22 cellular contexts compared by ENCODE assay signal in genomic region chr1:159928491-159929050, GRCh38. TPM values are rescaled to one million over a fixed set of nuclear protein-coding genes. Genes with fewer than 3 reads are reported as not detected.
"Had no signal": no experiment of that assay in that cellular context is flagged by ENCODE, and none has a peak within 500 bp of the region (broad histone marks: within the 10 kb centered on the region; RNA-seq: fewer than 3 reads in every experiment).

No MANE protein-coding gene starts in this region.

- DNase-seq: activated CD4-positive, alpha-beta T cell treated with anti-CD3 and anti-CD28 coated beads, Interleukin-2, amount 10 ng/mL, durations not matched to agents 7 days and 5 days; activated CD4-positive, CD25-positive, alpha-beta regulatory T cell; activated CD8-positive, alpha-beta memory T cell treated with anti-CD3 and anti-CD28 coated beads, Interleukin-2, amount 50 U/mL, for 48 hours; activated gamma-delta T cell treated with Interleukin-2 at 50 U/mL for 16 hours; activated T-cell treated with anti-CD3 and anti-CD28 coated beads, Interleukin-2, amount 50 U/mL, for 72 hours; amniotic stem cell; central memory CD4-positive, alpha-beta T cell; esophagus squamous epithelium; hypothalamus; retina; stimulated activated CD4-positive, alpha-beta T cell treated with anti-CD3 and anti-CD28 coated beads, Interleukin-15, amount 100 ng/mL, for 24 hours; stimulated activated CD4-positive, alpha-beta T cell treated with anti-CD3 and anti-CD28 coated beads, Interleukin-4, amount 100 ng/mL, for 1 hour; stimulated activated naive CD4-positive, alpha-beta T cell treated with Interleukin-2 at 50 U/mL for 16 hours; substantia nigra; SW 1271; transverse colon had no signal

- H3K27me3 Mint-ChIP-seq: activated CD4-positive, alpha-beta T cell treated with anti-CD3 and anti-CD28 coated beads, Interleukin-2, amount 10 ng/mL, durations not matched to agents 7 days and 5 days; activated naive CD8-positive, alpha-beta T cell had no signal

- H3K36me3 ChIP-seq: neutrophil, transverse colon had no signal

- H3K4me3 ChIP-seq: coronary artery, esophagus squamous epithelium, transverse colon had no signal

- H3K27me3 ChIP-seq: esophagus squamous epithelium, neutrophil, transverse colon had no signal

- H3K9me3 ChIP-seq: esophagus squamous epithelium, neutrophil, transverse colon had no signal

- H3K9me3 Mint-ChIP-seq: activated CD4-positive, alpha-beta T cell treated with anti-CD3 and anti-CD28 coated beads, Interleukin-2, amount 10 ng/mL, durations not matched to agents 7 days and 5 days; activated T-cell treated with anti-CD3 and anti-CD28 coated beads, Interleukin-2, amount 50 U/mL, for 72 hours; T-helper 2 cell treated with Interferon-gamma antibody and Interleukin-4, amounts not matched to agents 5 μg/mL and 100 μg/mL, for 36 hours had no signal

- H3K27ac Mint-ChIP-seq: activated CD4-positive, alpha-beta T cell treated with anti-CD3 and anti-CD28 coated beads, Interleukin-2, amount 10 ng/mL, durations not matched to agents 7 days and 5 days; activated naive CD8-positive, alpha-beta T cell; activated T-cell treated with anti-CD3 and anti-CD28 coated beads, Interleukin-2, amount 50 U/mL, for 72 hours; T-helper 2 cell treated with Interferon-gamma antibody and Interleukin-4, amounts not matched to agents 5 μg/mL and 100 μg/mL, for 36 hours had no signal

- H3K4me3 Mint-ChIP-seq: activated CD4-positive, alpha-beta T cell treated with anti-CD3 and anti-CD28 coated beads, Interleukin-2, amount 10 ng/mL, durations not matched to agents 7 days and 5 days; activated naive CD8-positive, alpha-beta T cell; activated T-cell treated with anti-CD3 and anti-CD28 coated beads, Interleukin-2, amount 50 U/mL, for 72 hours; T-helper 2 cell treated with Interferon-gamma antibody and Interleukin-4, amounts not matched to agents 5 μg/mL and 100 μg/mL, for 36 hours had no signal

- ATAC-seq: activated T-cell treated with anti-CD3 and anti-CD28 coated beads, Interleukin-2, amount 50 U/mL, for 72 hours had no signal

- H3K27ac ChIP-seq: coronary artery, neutrophil, transverse colon had no signal

RNA-seq across cellular contexts. Expression of gene IGSF9, which starts 16.8 kb away (rescaled TPM):
- total RNA-seq: activated CD4-positive, alpha-beta T cell treated with anti-CD3 and anti-CD28 coated beads, Interleukin-2, amount 10 ng/mL, durations not matched to agents 7 days and 5 days; fibroblast of villous mesenchyme had no signal

RNA-seq across cellular contexts. Expression of gene SLAMF9, which starts 25.5 kb away (rescaled TPM):
- total RNA-seq: activated CD4-positive, alpha-beta T cell treated with anti-CD3 and anti-CD28 coated beads, Interleukin-2, amount 10 ng/mL, durations not matched to agents 7 days and 5 days; activated T-cell treated with anti-CD3 and anti-CD28 coated beads, Interleukin-2, amount 50 U/mL, for 72 hours; fibroblast of villous mesenchyme had no signal

RNA-seq across cellular contexts. Expression of gene CFAP45, which starts 28.6 kb away (rescaled TPM):
- total RNA-seq: liver had no signal
